ENCODE assay signal across 8 cellular contexts in the genomic region with DNA sequence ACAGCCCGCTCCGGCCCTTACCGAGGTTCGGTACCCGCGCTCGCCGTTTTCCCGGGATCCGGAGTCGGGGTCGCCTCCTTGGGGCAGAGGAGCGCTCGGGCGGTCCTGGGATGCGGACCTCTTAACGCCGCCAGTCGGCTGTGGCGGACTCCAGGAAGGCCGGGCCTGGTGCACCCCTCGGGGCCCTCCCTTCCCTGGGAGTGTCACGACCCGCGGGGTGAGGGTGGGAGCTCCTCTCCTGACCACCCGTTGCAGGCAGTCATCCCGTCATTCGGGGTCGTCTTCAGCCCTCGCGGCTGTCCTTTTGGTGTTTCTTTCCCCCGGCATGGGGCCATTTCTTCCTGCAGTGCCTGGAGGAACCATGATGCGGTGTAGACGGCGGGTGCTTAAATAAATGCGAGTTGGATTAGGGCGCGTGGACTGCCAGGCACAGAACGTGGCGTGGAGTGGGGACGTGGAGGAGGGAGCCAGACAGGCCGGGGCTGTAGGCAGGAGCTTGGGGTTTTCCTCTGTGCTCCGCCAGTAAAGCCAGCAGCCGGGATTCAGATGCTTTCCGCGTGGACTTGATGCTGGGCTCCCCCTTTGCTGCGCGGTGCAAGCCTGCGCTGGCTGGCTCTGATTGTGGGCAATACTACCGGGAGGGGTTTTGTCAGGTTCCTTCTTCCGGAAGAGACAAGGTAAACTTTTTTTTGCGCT. TPM values are rescaled to one million over a fixed set of nuclear protein-coding genes. Genes with fewer than 3 reads are reported as not detected.
DNase-seq lines count a peak whose midpoint lies in the region; ATAC-seq and TF ChIP-seq lines count a peak whose summit lies in the region.

No MANE protein-coding gene starts in this region.

- in situ Hi-C loops in KBM-7 (cut with MboI; ENCODE audit: low pct_unique_long_range_greater_than_20kb, low sequenced_read_pairs) = no loop called here

- TF ChIP-seq CTCF in choroid plexus epithelial cell (conservative IDR thresholded peaks at IDR 0.05; ENCODE audit: low read depth, low read length) = no peak

- peak; percentile 67 for DNase-seq in ELR (ENCODE audit: low read depth)
- DNase-seq in KBM-7 = peak; percentile 70
- peak; percentile 70 for DNase-seq in choroid plexus epithelial cell (ENCODE audit: low read depth)
- DNase-seq in left lobe of liver (ENCODE audit: low spot score) = peak; percentile 66
- peak; percentile 53 to 59 for DNase-seq in stimulated activated CD4-positive, alpha-beta T cell treated with anti-CD3 and anti-CD28 coated beads, Interleukin-2, amount 100 ng/mL, for 24 hours
- DNase-seq in cerebellar nuclear complex (lab: John Stamatoyannopoulos, UW) = no peak

- H3K4me3 ChIP-seq in choroid plexus epithelial cell (ENCODE audit: low read depth, low read length) = peak overlapping the region; percentile 98

- ATAC-seq in GM21529 (IDR thresholded peaks at IDR 0.05; ENCODE audit: unreplicated experiment) (peak; percentile 26), left lobe of liver (peak; percentile 47)
- ATAC-seq in activated CD4-positive, CD25-positive, alpha-beta regulatory T cell treated with anti-CD3 and anti-CD28 coated beads, Interleukin-2, amount 50 U/mL, for 24 hours = peak; percentile 11 to 16

RNA-seq across cellular contexts. Expression of a gene that starts 0.8 kb away (rescaled TPM):
- 15.8 TPM for total RNA-seq in left lobe of liver

Comparison
In these comparisons a context has a peak if more than half of its experiments do, and no peak if none do; other contexts are left out.
1. DNase-seq: peak in ELR (single experiment), KBM-7 (single experiment), choroid plexus epithelial cell (single experiment), left lobe of liver (single experiment) and stimulated activated CD4-positive, alpha-beta T cell treated with anti-CD3 and anti-CD28 coated beads, Interleukin-2, amount 100 ng/mL, for 24 hours (2 of 2); none in cerebellar nuclear complex (0 of 2).
2. Peak in every context shown above with its lines, with median percentiles within 50 percentile points of each other: ATAC-seq.